In the genomic region with DNA sequence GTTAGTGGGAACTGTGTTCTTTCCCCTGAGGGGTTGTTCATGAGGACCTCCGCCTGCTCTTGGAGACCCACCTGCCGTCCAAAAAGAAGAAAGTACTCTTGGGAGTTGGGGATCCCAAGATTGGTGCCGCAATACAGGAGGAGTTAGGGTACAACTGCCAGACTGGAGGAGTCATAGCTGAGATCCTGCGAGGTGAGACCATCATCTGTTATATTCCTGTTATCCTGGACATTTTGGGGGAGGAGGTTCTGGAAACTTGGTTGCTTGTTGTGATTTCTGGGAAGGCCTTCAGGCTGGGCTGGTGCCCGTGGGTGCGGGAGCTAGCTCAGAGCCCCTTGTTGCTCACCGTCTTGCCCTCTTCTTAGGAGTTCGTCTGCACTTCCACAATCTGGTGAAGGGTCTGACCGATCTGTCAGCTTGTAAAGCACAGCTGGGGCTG, we compare ENCODE assay signal across 1 cellular context.
TF ChIP-seq lines count a peak whose summit lies in the region.

No MANE protein-coding gene starts in this region.

TF ChIP-seq in HepG2, 621 proteins besides CTCF, POLR2A, EP300 and RAD21 (continues in another document):
- TF ChIP-seq KMT2B (CRISPR knock-in tag; IDR thresholded peaks at IDR 0.05) (no peak), ZNF598 (CRISPR knock-in tag; IDR thresholded peaks at IDR 0.05; ENCODE audit: borderline replicate concordance) (no peak), SAFB2 (CRISPR knock-in tag; IDR thresholded peaks at IDR 0.05; ENCODE audit: borderline replicate concordance, low read depth) (0 out of 2 replicates have a peak, but pooled peaks have one; percentile 40), SATB2 (CRISPR knock-in tag; IDR thresholded peaks at IDR 0.05) (0 out of 2 replicates have a peak, but pooled peaks have one; percentile 34), ARNTL (CRISPR knock-in tag; IDR thresholded peaks at IDR 0.05) (no peak), SYNCRIP (IDR thresholded peaks at IDR 0.05; ENCODE audit: insufficient read depth, low read depth, low read length) (no peak), SALL2 (CRISPR knock-in tag; IDR thresholded peaks at IDR 0.05) (peak; percentile 68; the same call in 1 of the 2 replicates), ZBTB7B (CRISPR knock-in tag; IDR thresholded peaks at IDR 0.05) (no peak), ZNF7 (CRISPR knock-in tag; IDR thresholded peaks at IDR 0.05) (0 out of 2 replicates have a peak, but pooled peaks have one; percentile 9), ZNF138 (CRISPR knock-in tag; IDR thresholded peaks at IDR 0.05; ENCODE audit: low read depth) (0 out of 2 replicates have a peak, but pooled peaks have one; percentile 14), ZBTB38 (CRISPR knock-in tag; IDR thresholded peaks at IDR 0.05) (0 out of 2 replicates have a peak, but pooled peaks have one; percentile 34), NRL (CRISPR knock-in tag; IDR thresholded peaks at IDR 0.05; ENCODE audit: borderline replicate concordance) (0 out of 2 replicates have a peak, but pooled peaks have one; percentile 8), SMAD1 (CRISPR knock-in tag; IDR thresholded peaks at IDR 0.05; ENCODE audit: borderline replicate concordance, low read depth) (no peak), ZNF777 (CRISPR knock-in tag; IDR thresholded peaks at IDR 0.05) (0 out of 2 replicates have a peak, but pooled peaks have one; percentile 19), HES4 (CRISPR knock-in tag; IDR thresholded peaks at IDR 0.05; ENCODE audit: borderline replicate concordance) (0 out of 2 replicates have a peak, but pooled peaks have one; percentile 57), MZF1 (CRISPR knock-in tag; IDR thresholded peaks at IDR 0.05; ENCODE audit: borderline replicate concordance) (no peak), TP53 (CRISPR knock-in tag; conservative IDR thresholded peaks at IDR 0.05) (no peak), CBX5 (CRISPR knock-in tag; IDR thresholded peaks at IDR 0.05; ENCODE audit: borderline replicate concordance) (0 out of 2 replicates have a peak, but pooled peaks have one; percentile 14)
- TF ChIP-seq, protein P1, sequence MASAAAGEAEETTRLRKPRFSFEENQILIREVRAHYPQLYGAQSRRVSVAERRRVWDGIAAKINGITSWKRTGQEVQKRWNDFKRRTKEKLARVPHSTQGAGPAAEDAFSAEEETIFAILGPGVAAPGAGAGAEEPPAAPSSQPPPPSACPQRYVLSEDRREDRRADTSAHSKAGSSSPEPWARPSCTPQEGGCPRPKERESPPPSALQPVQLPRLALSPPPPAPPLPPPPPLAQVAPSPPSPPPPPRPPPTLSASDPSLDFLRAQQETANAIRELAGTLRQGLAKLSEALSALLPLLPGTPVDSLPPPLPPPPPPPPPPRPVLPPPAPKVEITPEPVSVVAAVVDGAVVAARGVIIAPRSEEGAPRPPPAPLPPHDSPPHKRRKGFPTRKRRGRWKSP (CRISPR knock-in tag; IDR thresholded peaks at IDR 0.05), result no peak
- TF ChIP-seq, protein P2, sequence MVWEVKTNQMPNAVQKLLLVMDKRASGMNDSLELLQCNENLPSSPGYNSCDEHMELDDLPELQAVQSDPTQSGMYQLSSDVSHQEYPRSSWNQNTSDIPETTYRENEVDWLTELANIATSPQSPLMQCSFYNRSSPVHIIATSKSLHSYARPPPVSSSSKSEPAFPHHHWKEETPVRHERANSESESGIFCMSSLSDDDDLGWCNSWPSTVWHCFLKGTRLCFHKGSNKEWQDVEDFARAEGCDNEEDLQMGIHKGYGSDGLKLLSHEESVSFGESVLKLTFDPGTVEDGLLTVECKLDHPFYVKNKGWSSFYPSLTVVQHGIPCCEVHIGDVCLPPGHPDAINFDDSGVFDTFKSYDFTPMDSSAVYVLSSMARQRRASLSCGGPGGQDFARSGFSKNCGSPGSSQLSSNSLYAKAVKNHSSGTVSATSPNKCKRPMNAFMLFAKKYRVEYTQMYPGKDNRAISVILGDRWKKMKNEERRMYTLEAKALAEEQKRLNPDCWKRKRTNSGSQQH (CRISPR knock-in tag; IDR thresholded peaks at IDR 0.05; ENCODE audit: low read depth), result no peak
- TF ChIP-seq, protein P3, sequence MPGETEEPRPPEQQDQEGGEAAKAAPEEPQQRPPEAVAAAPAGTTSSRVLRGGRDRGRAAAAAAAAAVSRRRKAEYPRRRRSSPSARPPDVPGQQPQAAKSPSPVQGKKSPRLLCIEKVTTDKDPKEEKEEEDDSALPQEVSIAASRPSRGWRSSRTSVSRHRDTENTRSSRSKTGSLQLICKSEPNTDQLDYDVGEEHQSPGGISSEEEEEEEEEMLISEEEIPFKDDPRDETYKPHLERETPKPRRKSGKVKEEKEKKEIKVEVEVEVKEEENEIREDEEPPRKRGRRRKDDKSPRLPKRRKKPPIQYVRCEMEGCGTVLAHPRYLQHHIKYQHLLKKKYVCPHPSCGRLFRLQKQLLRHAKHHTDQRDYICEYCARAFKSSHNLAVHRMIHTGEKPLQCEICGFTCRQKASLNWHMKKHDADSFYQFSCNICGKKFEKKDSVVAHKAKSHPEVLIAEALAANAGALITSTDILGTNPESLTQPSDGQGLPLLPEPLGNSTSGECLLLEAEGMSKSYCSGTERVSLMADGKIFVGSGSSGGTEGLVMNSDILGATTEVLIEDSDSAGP (CRISPR knock-in tag; IDR thresholded peaks at IDR 0.05; ENCODE audit: borderline replicate concordance), result peak; percentile 35; the same call in 1 of the 2 replicates
- TF ChIP-seq, protein P4, sequence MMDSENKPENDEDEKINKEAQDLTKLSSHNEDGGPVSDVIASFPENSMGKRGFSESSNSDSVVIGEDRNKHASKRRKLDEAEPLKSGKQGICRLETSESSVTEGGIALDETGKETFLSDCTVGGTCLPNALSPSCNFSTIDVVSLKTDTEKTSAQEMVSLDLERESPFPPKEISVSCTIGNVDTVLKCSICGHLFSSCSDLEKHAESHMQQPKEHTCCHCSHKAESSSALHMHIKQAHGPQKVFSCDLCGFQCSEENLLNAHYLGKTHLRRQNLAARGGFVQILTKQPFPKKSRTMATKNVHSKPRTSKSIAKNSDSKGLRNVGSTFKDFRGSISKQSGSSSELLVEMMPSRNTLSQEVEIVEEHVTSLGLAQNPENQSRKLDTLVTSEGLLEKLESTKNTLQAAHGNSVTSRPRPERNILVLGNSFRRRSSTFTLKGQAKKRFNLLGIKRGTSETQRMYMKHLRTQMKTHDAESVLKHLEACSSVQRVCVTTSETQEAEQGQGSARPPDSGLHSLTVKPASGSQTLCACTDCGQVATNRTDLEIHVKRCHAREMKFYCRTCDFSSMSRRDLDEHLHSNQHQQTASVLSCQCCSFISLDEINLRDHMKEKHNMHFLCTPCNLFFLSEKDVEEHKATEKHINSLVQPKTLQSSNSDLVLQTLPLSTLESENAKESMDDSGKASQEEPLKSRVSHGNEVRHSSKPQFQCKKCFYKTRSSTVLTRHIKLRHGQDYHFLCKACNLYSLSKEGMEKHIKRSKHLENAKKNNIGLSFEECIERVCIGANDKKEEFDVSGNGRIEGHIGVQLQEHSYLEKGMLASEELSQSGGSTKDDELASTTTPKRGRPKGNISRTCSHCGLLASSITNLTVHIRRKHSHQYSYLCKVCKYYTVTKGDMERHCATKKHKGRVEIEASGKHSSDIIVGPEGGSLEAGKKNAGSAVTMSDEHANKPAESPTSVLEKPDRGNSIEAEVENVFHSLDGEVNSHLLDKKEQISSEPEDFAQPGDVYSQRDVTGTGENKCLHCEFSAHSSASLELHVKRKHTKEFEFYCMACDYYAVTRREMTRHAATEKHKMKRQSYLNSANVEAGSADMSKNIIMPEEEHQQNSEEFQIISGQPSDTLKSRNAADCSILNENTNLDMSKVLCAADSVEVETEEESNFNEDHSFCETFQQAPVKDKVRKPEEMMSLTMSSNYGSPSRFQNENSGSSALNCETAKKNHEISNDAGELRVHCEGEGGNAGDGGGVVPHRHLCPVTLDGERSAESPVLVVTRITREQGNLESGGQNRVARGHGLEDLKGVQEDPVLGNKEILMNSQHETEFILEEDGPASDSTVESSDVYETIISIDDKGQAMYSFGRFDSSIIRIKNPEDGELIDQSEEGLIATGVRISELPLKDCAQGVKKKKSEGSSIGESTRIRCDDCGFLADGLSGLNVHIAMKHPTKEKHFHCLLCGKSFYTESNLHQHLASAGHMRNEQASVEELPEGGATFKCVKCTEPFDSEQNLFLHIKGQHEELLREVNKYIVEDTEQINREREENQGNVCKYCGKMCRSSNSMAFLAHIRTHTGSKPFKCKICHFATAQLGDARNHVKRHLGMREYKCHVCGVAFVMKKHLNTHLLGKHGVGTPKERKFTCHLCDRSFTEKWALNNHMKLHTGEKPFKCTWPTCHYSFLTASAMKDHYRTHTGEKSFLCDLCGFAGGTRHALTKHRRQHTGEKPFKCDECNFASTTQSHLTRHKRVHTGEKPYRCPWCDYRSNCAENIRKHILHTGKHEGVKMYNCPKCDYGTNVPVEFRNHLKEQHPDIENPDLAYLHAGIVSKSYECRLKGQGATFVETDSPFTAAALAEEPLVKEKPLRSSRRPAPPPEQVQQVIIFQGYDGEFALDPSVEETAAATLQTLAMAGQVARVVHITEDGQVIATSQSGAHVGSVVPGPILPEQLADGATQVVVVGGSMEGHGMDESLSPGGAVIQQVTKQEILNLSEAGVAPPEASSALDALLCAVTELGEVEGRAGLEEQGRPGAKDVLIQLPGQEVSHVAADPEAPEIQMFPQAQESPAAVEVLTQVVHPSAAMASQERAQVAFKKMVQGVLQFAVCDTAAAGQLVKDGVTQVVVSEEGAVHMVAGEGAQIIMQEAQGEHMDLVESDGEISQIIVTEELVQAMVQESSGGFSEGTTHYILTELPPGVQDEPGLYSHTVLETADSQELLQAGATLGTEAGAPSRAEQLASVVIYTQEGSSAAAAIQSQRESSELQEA (CRISPR knock-in tag; IDR thresholded peaks at IDR 0.05; ENCODE audit: not compliant biosample characterization), result no peak
- TF ChIP-seq, protein P5, sequence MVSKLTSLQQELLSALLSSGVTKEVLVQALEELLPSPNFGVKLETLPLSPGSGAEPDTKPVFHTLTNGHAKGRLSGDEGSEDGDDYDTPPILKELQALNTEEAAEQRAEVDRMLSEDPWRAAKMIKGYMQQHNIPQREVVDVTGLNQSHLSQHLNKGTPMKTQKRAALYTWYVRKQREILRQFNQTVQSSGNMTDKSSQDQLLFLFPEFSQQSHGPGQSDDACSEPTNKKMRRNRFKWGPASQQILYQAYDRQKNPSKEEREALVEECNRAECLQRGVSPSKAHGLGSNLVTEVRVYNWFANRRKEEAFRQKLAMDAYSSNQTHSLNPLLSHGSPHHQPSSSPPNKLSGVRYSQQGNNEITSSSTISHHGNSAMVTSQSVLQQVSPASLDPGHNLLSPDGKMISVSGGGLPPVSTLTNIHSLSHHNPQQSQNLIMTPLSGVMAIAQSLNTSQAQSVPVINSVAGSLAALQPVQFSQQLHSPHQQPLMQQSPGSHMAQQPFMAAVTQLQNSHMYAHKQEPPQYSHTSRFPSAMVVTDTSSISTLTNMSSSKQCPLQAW (CRISPR knock-in tag; IDR thresholded peaks at IDR 0.05), result 0 out of 2 replicates have a peak, but pooled peaks have one; percentile 25
- TF ChIP-seq, protein P6, sequence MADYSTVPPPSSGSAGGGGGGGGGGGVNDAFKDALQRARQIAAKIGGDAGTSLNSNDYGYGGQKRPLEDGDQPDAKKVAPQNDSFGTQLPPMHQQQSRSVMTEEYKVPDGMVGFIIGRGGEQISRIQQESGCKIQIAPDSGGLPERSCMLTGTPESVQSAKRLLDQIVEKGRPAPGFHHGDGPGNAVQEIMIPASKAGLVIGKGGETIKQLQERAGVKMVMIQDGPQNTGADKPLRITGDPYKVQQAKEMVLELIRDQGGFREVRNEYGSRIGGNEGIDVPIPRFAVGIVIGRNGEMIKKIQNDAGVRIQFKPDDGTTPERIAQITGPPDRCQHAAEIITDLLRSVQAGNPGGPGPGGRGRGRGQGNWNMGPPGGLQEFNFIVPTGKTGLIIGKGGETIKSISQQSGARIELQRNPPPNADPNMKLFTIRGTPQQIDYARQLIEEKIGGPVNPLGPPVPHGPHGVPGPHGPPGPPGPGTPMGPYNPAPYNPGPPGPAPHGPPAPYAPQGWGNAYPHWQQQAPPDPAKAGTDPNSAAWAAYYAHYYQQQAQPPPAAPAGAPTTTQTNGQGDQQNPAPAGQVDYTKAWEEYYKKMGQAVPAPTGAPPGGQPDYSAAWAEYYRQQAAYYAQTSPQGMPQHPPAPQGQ (CRISPR knock-in tag; IDR thresholded peaks at IDR 0.05; ENCODE audit: borderline replicate concordance), result no peak
- TF ChIP-seq, protein P7, sequence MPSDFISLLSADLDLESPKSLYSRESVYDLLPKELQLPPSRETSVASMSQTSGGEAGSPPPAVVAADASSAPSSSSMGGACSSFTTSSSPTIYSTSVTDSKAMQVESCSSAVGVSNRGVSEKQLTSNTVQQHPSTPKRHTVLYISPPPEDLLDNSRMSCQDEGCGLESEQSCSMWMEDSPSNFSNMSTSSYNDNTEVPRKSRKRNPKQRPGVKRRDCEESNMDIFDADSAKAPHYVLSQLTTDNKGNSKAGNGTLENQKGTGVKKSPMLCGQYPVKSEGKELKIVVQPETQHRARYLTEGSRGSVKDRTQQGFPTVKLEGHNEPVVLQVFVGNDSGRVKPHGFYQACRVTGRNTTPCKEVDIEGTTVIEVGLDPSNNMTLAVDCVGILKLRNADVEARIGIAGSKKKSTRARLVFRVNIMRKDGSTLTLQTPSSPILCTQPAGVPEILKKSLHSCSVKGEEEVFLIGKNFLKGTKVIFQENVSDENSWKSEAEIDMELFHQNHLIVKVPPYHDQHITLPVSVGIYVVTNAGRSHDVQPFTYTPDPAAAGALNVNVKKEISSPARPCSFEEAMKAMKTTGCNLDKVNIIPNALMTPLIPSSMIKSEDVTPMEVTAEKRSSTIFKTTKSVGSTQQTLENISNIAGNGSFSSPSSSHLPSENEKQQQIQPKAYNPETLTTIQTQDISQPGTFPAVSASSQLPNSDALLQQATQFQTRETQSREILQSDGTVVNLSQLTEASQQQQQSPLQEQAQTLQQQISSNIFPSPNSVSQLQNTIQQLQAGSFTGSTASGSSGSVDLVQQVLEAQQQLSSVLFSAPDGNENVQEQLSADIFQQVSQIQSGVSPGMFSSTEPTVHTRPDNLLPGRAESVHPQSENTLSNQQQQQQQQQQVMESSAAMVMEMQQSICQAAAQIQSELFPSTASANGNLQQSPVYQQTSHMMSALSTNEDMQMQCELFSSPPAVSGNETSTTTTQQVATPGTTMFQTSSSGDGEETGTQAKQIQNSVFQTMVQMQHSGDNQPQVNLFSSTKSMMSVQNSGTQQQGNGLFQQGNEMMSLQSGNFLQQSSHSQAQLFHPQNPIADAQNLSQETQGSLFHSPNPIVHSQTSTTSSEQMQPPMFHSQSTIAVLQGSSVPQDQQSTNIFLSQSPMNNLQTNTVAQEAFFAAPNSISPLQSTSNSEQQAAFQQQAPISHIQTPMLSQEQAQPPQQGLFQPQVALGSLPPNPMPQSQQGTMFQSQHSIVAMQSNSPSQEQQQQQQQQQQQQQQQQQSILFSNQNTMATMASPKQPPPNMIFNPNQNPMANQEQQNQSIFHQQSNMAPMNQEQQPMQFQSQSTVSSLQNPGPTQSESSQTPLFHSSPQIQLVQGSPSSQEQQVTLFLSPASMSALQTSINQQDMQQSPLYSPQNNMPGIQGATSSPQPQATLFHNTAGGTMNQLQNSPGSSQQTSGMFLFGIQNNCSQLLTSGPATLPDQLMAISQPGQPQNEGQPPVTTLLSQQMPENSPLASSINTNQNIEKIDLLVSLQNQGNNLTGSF (CRISPR knock-in tag; IDR thresholded peaks at IDR 0.05), result peak; percentile 28; the same call in 1 of the 2 replicates
